1 cellular context compared by ENCODE assay signal in the genomic region with DNA sequence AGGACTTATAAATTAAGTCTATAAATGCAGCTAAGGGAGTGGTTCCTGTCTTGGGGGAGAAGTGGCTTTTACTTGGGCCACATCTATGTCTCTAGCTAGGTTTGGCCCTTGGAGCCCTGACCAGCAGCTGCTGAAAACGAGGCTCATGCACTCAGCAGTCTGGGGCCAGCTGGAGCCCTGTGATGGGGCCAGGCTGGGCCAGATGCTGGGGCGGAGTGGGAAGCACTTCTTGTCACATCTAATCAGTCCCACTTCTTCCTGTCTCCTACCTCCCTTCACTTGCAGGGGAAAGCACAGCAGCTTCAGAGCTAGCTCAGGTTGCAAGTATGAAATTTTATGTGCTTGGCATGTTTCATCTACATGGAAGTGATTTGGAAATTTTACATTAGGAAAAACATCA.
TF ChIP-seq lines count a peak whose summit lies in the region.

No MANE protein-coding gene starts in this region.

TF ChIP-seq in WTC11, 78 proteins besides CTCF, POLR2A, EP300 and RAD21 (continued from another document):
- TF ChIP-seq, protein P1, sequence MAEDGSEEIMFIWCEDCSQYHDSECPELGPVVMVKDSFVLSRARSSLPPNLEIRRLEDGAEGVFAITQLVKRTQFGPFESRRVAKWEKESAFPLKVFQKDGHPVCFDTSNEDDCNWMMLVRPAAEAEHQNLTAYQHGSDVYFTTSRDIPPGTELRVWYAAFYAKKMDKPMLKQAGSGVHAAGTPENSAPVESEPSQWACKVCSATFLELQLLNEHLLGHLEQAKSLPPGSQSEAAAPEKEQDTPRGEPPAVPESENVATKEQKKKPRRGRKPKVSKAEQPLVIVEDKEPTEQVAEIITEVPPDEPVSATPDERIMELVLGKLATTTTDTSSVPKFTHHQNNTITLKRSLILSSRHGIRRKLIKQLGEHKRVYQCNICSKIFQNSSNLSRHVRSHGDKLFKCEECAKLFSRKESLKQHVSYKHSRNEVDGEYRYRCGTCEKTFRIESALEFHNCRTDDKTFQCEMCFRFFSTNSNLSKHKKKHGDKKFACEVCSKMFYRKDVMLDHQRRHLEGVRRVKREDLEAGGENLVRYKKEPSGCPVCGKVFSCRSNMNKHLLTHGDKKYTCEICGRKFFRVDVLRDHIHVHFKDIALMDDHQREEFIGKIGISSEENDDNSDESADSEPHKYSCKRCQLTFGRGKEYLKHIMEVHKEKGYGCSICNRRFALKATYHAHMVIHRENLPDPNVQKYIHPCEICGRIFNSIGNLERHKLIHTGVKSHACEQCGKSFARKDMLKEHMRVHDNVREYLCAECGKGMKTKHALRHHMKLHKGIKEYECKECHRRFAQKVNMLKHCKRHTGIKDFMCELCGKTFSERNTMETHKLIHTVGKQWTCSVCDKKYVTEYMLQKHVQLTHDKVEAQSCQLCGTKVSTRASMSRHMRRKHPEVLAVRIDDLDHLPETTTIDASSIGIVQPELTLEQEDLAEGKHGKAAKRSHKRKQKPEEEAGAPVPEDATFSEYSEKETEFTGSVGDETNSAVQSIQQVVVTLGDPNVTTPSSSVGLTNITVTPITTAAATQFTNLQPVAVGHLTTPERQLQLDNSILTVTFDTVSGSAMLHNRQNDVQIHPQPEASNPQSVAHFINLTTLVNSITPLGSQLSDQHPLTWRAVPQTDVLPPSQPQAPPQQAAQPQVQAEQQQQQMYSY (CRISPR knock-in tag; IDR thresholded peaks at IDR 0.05), result no peak
- TF ChIP-seq SOX15 (CRISPR knock-in tag; IDR thresholded peaks at IDR 0.05) (no peak), GABPB1 (CRISPR knock-in tag; IDR thresholded peaks at IDR 0.05) (no peak), ZNF232 (CRISPR knock-in tag; IDR thresholded peaks at IDR 0.05) (no peak), HMGA2 (CRISPR knock-in tag; IDR thresholded peaks at IDR 0.05) (no peak), SP1 (CRISPR knock-in tag; conservative IDR thresholded peaks at IDR 0.05) (no peak)
- TF ChIP-seq, protein P2, sequence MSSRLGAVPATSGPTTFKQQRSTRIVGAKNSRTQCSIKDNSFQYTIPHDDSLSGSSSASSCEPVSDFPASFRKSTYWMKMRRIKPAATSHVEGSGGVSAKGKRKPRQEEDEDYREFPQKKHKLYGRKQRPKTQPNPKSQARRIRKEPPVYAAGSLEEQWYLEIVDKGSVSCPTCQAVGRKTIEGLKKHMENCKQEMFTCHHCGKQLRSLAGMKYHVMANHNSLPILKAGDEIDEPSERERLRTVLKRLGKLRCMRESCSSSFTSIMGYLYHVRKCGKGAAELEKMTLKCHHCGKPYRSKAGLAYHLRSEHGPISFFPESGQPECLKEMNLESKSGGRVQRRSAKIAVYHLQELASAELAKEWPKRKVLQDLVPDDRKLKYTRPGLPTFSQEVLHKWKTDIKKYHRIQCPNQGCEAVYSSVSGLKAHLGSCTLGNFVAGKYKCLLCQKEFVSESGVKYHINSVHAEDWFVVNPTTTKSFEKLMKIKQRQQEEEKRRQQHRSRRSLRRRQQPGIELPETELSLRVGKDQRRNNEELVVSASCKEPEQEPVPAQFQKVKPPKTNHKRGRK (CRISPR knock-in tag; IDR thresholded peaks at IDR 0.05; ENCODE audit: borderline replicate concordance), result no peak
